In genomic region chr18:47953471-47953931, GRCh38 we compare ENCODE assay signal across 8 cellular contexts. TPM values are rescaled to one million over a fixed set of nuclear protein-coding genes. Genes with fewer than 3 reads are reported as not detected.
DNase-seq lines count a peak whose midpoint lies in the region; ATAC-seq and TF ChIP-seq lines count a peak whose summit lies in the region.

No MANE protein-coding gene starts in this region.

- H3K27me3 Mint-ChIP-seq in T-helper 2 cell treated with Interferon-gamma antibody and Interleukin-4, amounts not matched to agents 5 μg/mL and 100 μg/mL, for 36 hours (ENCODE audit: low read depth): peaks cover 21% of the 10 kb centered on the region

- peak overlapping the region; percentile 64 for H3K4me3 Mint-ChIP-seq in T-helper 2 cell treated with Interferon-gamma antibody and Interleukin-4, amounts not matched to agents 5 μg/mL and 100 μg/mL, for 36 hours

- peak; percentile 87 for ATAC-seq in GM19452 (IDR thresholded peaks at IDR 0.05; ENCODE audit: unreplicated experiment)

- H3K9me3 Mint-ChIP-seq in T-helper 2 cell treated with Interferon-gamma antibody and Interleukin-4, amounts not matched to agents 5 μg/mL and 100 μg/mL, for 36 hours: no peaks in the 10 kb centered on the region

- peaks cover 2% of the 10 kb centered on the region for H3K36me3 Mint-ChIP-seq in T-helper 2 cell treated with Interferon-gamma antibody and Interleukin-4, amounts not matched to agents 5 μg/mL and 100 μg/mL, for 36 hours (ENCODE audit: low read depth)

- DNase-seq in Daoy (ENCODE audit: low read depth) (peak; percentile 87), HK-2 (ENCODE audit: unreplicated experiment) (peak; percentile 55), epithelial cell of proximal tubule (ENCODE audit: low read depth) (peak; percentile 68), retinal pigment epithelial cell (ENCODE audit: low read depth) (peak; percentile 92), HuH-7 (ENCODE audit: low spot score) (no peak), NCI-H2196 (lab: John Stamatoyannopoulos, UW; ENCODE audit: unreplicated experiment) (no peak)
- DNase-seq in T-helper 2 cell treated with Interferon-gamma antibody and Interleukin-4, amounts not matched to agents 5 μg/mL and 100 μg/mL, for 36 hours (ENCODE audit: low spot score): peak; percentile 44

- TF ChIP-seq CTCF in epithelial cell of proximal tubule (conservative IDR thresholded peaks at IDR 0.05; ENCODE audit: low read depth, low read length) (no peak), retinal pigment epithelial cell (conservative IDR thresholded peaks at IDR 0.05; ENCODE audit: low read depth, low read length) (no peak)

- H3K27ac Mint-ChIP-seq in T-helper 2 cell treated with Interferon-gamma antibody and Interleukin-4, amounts not matched to agents 5 μg/mL and 100 μg/mL, for 36 hours: peak overlapping the region; percentile 86

- H3K4me3 ChIP-seq in epithelial cell of proximal tubule (ENCODE audit: low read depth, low read length): no peak overlapping the region
- H3K4me3 ChIP-seq in retinal pigment epithelial cell (ENCODE audit: low read length): no peak overlapping the region

- H3K4me1 Mint-ChIP-seq in T-helper 2 cell treated with Interferon-gamma antibody and Interleukin-4, amounts not matched to agents 5 μg/mL and 100 μg/mL, for 36 hours (ENCODE audit: low read depth): peaks cover 16% of the 10 kb centered on the region

RNA-seq across cellular contexts. Expression of gene SMAD2, which starts 23.0 kb away (rescaled TPM):
- 67.2 and 88.3 TPM in 2 replicates for total RNA-seq in Daoy (2014; rRNA removed; shearing (Covaris generic))
- total RNA-seq in epithelial cell of proximal tubule: 64.6 and 79.5 TPM in 2 replicates

Comparison
In these comparisons a context has a peak if more than half of its experiments do, and no peak if none do; other contexts are left out.
1. DNase-seq: peak in Daoy (single experiment), HK-2 (single experiment), T-helper 2 cell treated with Interferon-gamma antibody and Interleukin-4, amounts not matched to agents 5 μg/mL and 100 μg/mL, for 36 hours (single experiment), epithelial cell of proximal tubule (single experiment) and retinal pigment epithelial cell (single experiment); none in HuH-7 (single experiment) and NCI-H2196 (single experiment).